Comparison of ENCODE assay signal across 8 cellular contexts in genomic region chr11:76919887-76920746, GRCh38. TPM values are rescaled to one million over a fixed set of nuclear protein-coding genes. Genes with fewer than 3 reads are reported as not detected.
A peak's percentile ranks its signal among the peaks of the same experiment; 100 is the strongest.
DNase-seq lines count a peak whose midpoint lies in the region; ATAC-seq and TF ChIP-seq lines count a peak whose summit lies in the region.

No MANE protein-coding gene starts in this region.

- peak; percentile 64 for DNase-seq in GM10248 (ENCODE audit: extremely low spot score)
- peak; percentile 68 for DNase-seq in NCI-H510A (lab: John Stamatoyannopoulos, UW)
- peak; percentile 19 to 56 for DNase-seq in activated CD4-positive, alpha-beta T cell treated with anti-CD3 and anti-CD28 coated beads for 24 hours (ENCODE audit: low read depth in 2 of 2)
- DNase-seq in cerebellum (ENCODE audit: low spot score), result peak; percentile 77
- DNase-seq in kidney tubule cell (ENCODE audit: low spot score), result peak; percentile 86
- peak; percentile 7 to 54 for DNase-seq in stimulated activated CD4-positive, alpha-beta T cell treated with anti-CD3 and anti-CD28 coated beads, Interleukin-1b, Interleukin-23, amount 100 ng/mL, for 4 hours (ENCODE audit: low read depth in 2 of 2)

- POLR2A ChIA-PET in GM10248 (lab: Yijun Ruan, JAX), result interaction anchor here (0.5 kb wide), 1 partner anchor 120 kb away, joined by 4 read pairs; no protein-coding TSS in a partner anchor

- ATAC-seq in HG03280 (IDR thresholded peaks at IDR 0.05; ENCODE audit: unreplicated experiment), result peak; percentile 73
- no peak for ATAC-seq in HG03025 (IDR thresholded peaks at IDR 0.05; ENCODE audit: low FRiP score, unreplicated experiment)

- CTCF ChIA-PET in GM10248 (lab: Yijun Ruan, JAX), result interaction anchor here (0.7 to 7.8 kb wide), 63 partner anchors 8 to 692 kb away, joined by 3 to 87 read pairs (median 4); partner anchors contain the start of genes ACER3, B3GNT6 and CAPN5

- TF ChIP-seq CTCF in GM10248 (IDR thresholded peaks at IDR 0.05; ENCODE audit: control extremely low read depth, extremely low read depth, low read depth, missing control alignments), result peak; percentile 79

RNA-seq across cellular contexts. Expression of gene ACER3, which starts 59.4 kb away (rescaled TPM):
- 16.0 TPM for total RNA-seq in cerebellum

Comparison
In these comparisons a context has a peak if more than half of its experiments do, and no peak if none do; other contexts are left out.
1. DNase-seq: peak in every context shown above with its lines; median percentile 86 in kidney tubule cell; 77 in cerebellum; 68 in NCI-H510A; 64 in GM10248; 38 in activated CD4-positive, alpha-beta T cell treated with anti-CD3 and anti-CD28 coated beads for 24 hours; 30 in stimulated activated CD4-positive, alpha-beta T cell treated with anti-CD3 and anti-CD28 coated beads, Interleukin-1b, Interleukin-23, amount 100 ng/mL, for 4 hours.